Comparison of ENCODE assay signal across 1 cellular context in genomic region chr9:129524848-129525345, GRCh38.
TF ChIP-seq lines count a peak whose summit lies in the region.

No MANE protein-coding gene starts in this region.

TF ChIP-seq in GM23338, 12 proteins besides CTCF, POLR2A, EP300 and RAD21 (continued from another document):
- no peak for TF ChIP-seq EZH2phosphoT487 (IDR thresholded peaks at IDR 0.05; ENCODE audit: unreplicated experiment)
